Comparison of ENCODE assay signal across 19 cellular contexts in genomic region chr9:2335260-2335659, GRCh38.
DNase-seq lines count a peak whose midpoint lies in the region; ATAC-seq and TF ChIP-seq lines count a peak whose summit lies in the region.
"Had no signal": no experiment of that assay in that cellular context is flagged by ENCODE, and none has a peak within 500 bp of the region (broad histone marks: within the 10 kb centered on the region; RNA-seq: fewer than 3 reads in every experiment).

No MANE protein-coding gene starts in this region.

- intact Hi-C loops in left ventricle myocardium superior (cut with micrococcal nuclease) = no loop called here
- intact Hi-C loops in activated CD4-positive, alpha-beta memory T cell treated with anti-CD3 and anti-CD28 coated beads for 36 hours (cut with micrococcal nuclease) = no loop called here

- no peak overlapping the region for H3K27ac ChIP-seq in Karpas-422 (ENCODE audit: low read length)
- H3K27ac ChIP-seq in neuronal stem cell (replicated peaks; ENCODE audit: low read length) = no peak overlapping the region
- H3K27ac ChIP-seq: HL-60, SJSA1 had no signal

- no peak overlapping the region for H2AK5ac ChIP-seq in neuronal stem cell (ENCODE audit: low read depth, low read length)

- CTCF ChIA-PET in activated CD4-positive, alpha-beta memory T cell treated with anti-CD3 and anti-CD28 coated beads for 36 hours (lab: Charles Lee) = no interaction called here

- no peak overlapping the region for H2BK15ac ChIP-seq in neuronal stem cell (ENCODE audit: low read length)

- no peaks in the 10 kb centered on the region for H3K27me3 Mint-ChIP-seq in activated CD4-positive, alpha-beta memory T cell treated with anti-CD3 and anti-CD28 coated beads for 36 hours

- no peak overlapping the region for H3K9ac ChIP-seq in Karpas-422 (ENCODE audit: low read length)
- H3K9ac ChIP-seq in neuronal stem cell (ENCODE audit: low read depth, low read length, poor library complexity) = no peak overlapping the region

- H3K27ac Mint-ChIP-seq in activated CD4-positive, alpha-beta memory T cell treated with anti-CD3 and anti-CD28 coated beads for 36 hours = no peak overlapping the region
- H3K27ac Mint-ChIP-seq: CD8-positive, alpha-beta T cell had no signal

- no peak overlapping the region for H3K18ac ChIP-seq in neuronal stem cell (ENCODE audit: low read length)

- H3K4me2 ChIP-seq in Karpas-422 (ENCODE audit: low read depth, low read length, poor library complexity, severe bottlenecking) (no peak overlapping the region), neuronal stem cell (ENCODE audit: insufficient read depth, low read length, poor library complexity, severe bottlenecking) (no peak overlapping the region)

- H3K14ac ChIP-seq in neuronal stem cell (ENCODE audit: low read length) = no peak overlapping the region

- H3K79me1 ChIP-seq in neuronal stem cell (ENCODE audit: low read depth, low read length) = no peaks in the 10 kb centered on the region

- ATAC-seq in SK-N-SH treated with all-trans-retinoic acid at 6 μM for 48 hours (no peak), left ventricle myocardium superior (peak; percentile 36)
- ATAC-seq: CD8-positive, alpha-beta T cell; PC-3 had no signal

- H2BK12ac ChIP-seq in neuronal stem cell (ENCODE audit: low read length) = no peak overlapping the region

- no peak overlapping the region for H4K91ac ChIP-seq in neuronal stem cell (ENCODE audit: low read depth, low read length, poor library complexity)

- no peak overlapping the region for H3K4ac ChIP-seq in neuronal stem cell (ENCODE audit: low read length)

- no peak overlapping the region for H2BK120ac ChIP-seq in neuronal stem cell (ENCODE audit: low read depth, low read length)

- H3K9me3 Mint-ChIP-seq in activated CD4-positive, alpha-beta memory T cell treated with anti-CD3 and anti-CD28 coated beads for 36 hours = no peaks in the 10 kb centered on the region
- H3K9me3 Mint-ChIP-seq: CD8-positive, alpha-beta T cell had no signal

- no CpG with 5 or more reads among the region's 4 CpGs for WGBS in neuronal stem cell (ENCODE audit: extremely low coverage in 2 of 2, insufficient read length in 2 of 2, insufficient replicate concordance in 1 of 2), 2 donors

- no peaks in the 10 kb centered on the region for H4K20me1 ChIP-seq in Karpas-422 (ENCODE audit: insufficient read depth, low read depth, low read length)

- no peaks in the 10 kb centered on the region for H3K9me2 ChIP-seq in Karpas-422 (replicated peaks; ENCODE audit: insufficient read depth, low read length)

- H3K79me2 ChIP-seq in Karpas-422 (ENCODE audit: low read length) = no peaks in the 10 kb centered on the region

- H4K8ac ChIP-seq in neuronal stem cell (ENCODE audit: low read depth, low read length) = no peak overlapping the region

- H3K36me3 Mint-ChIP-seq in activated CD4-positive, alpha-beta memory T cell treated with anti-CD3 and anti-CD28 coated beads for 36 hours = no peaks in the 10 kb centered on the region
- H3K36me3 Mint-ChIP-seq: CD8-positive, alpha-beta T cell had no signal

- H3K36me3 ChIP-seq in Karpas-422 (ENCODE audit: insufficient read depth, low read length) (no peaks in the 10 kb centered on the region), neuronal stem cell (replicated peaks in 1 of 2; ENCODE audit: control insufficient read depth in 2 of 2, insufficient read depth in 2 of 2, low read length in 2 of 2) (no peaks in the 10 kb centered on the region)
- H3K36me3 ChIP-seq: SJSA1 had no signal

- no peaks in the 10 kb centered on the region for H3K9me3 ChIP-seq in Karpas-422 (ENCODE audit: low read length)
- H3K9me3 ChIP-seq in neuronal stem cell (replicated peaks in 1 of 2; ENCODE audit: control insufficient read depth in 2 of 2, insufficient read depth in 1 of 2, low read depth in 1 of 2, low read length in 2 of 2) = no peaks in the 10 kb centered on the region
- H3K9me3 ChIP-seq: Caco-2, SJSA1 had no signal

- H3K4me3 ChIP-seq in Karpas-422 (ENCODE audit: low read length) (no peak overlapping the region), neuronal stem cell (ENCODE audit: low read length in 2 of 2) (no peak overlapping the region)
- H3K4me3 ChIP-seq: GM12878, SJSA1 had no signal

- no peak overlapping the region for H3K4me3 Mint-ChIP-seq in activated CD4-positive, alpha-beta memory T cell treated with anti-CD3 and anti-CD28 coated beads for 36 hours
- H3K4me3 Mint-ChIP-seq: CD8-positive, alpha-beta T cell had no signal

- H3K4me1 ChIP-seq in Karpas-422 (ENCODE audit: low read length) (peaks cover 33% of the 10 kb centered on the region), neuronal stem cell (ENCODE audit: control insufficient read depth in 2 of 2, insufficient read depth in 1 of 2, low read depth in 1 of 2, low read length in 2 of 2) (peaks cover 2 to 6% of the 10 kb centered on the region in 2 donors)
- H3K4me1 ChIP-seq: Caco-2, SJSA1 had no signal

- no peak overlapping the region for H2BK5ac ChIP-seq in neuronal stem cell (ENCODE audit: low read length)

- H3K4me1 Mint-ChIP-seq in activated CD4-positive, alpha-beta memory T cell treated with anti-CD3 and anti-CD28 coated beads for 36 hours (ENCODE audit: low read depth) = no peaks in the 10 kb centered on the region

- POLR2A ChIA-PET in activated CD4-positive, alpha-beta memory T cell treated with anti-CD3 and anti-CD28 coated beads for 36 hours (lab: Charles Lee) = no interaction called here

- H3K23ac ChIP-seq in neuronal stem cell (ENCODE audit: low read depth, low read length, poor library complexity) = no peak overlapping the region

- DNase-seq in Karpas-422 = no peak
- DNase-seq in left ventricle myocardium superior = no peak
- DNase-seq in neuronal stem cell (ENCODE audit: low spot score) = no peak
- DNase-seq in OCI-M2 (lab: John Stamatoyannopoulos, UW; ENCODE audit: unreplicated experiment) = no peak
- DNase-seq in dedifferentiated amniotic fluid mesenchymal stem cell (ENCODE audit: extremely low spot score) = no peak
- no peak for DNase-seq in activated CD4-positive, alpha-beta memory T cell treated with anti-CD3 and anti-CD28 coated beads for 36 hours
- DNase-seq: C1 segment of cervical spinal cord; Caco-2; CD8-positive, alpha-beta T cell; GDM1; GOT3; Kasumi-1; NCI-H2029; NCI-H524 treated with DMSO at 0.1 percent for 48 hours; PC-3 had no signal

- H2AFZ ChIP-seq in Karpas-422 (ENCODE audit: low read length) = peak overlapping the region; percentile 23; the same call in 1 of the 2 replicates
- H2AFZ ChIP-seq in neuronal stem cell (ENCODE audit: low read length) = peak overlapping the region; percentile 0

- H3K27me3 ChIP-seq in Karpas-422 (ENCODE audit: low read length) = no peaks in the 10 kb centered on the region
- no peaks in the 10 kb centered on the region for H3K27me3 ChIP-seq in neuronal stem cell (ENCODE audit: control insufficient read depth in 3 of 3, insufficient read depth in 3 of 3, low read depth in 1 of 3, low read length in 3 of 3)
- H3K27me3 ChIP-seq: SJSA1 had no signal

TF ChIP-seq in SK-N-SH treated with all-trans-retinoic acid at 6 μM for 48 hours, 23 proteins besides CTCF, POLR2A, EP300 and RAD21:
- no peak for TF ChIP-seq CSDC2 (CRISPR knock-in tag; IDR thresholded peaks at IDR 0.05)
- TF ChIP-seq ZNF565 (CRISPR knock-in tag; conservative IDR thresholded peaks at IDR 0.05; ENCODE audit: low read depth) = no peak
- TF ChIP-seq ZNF70 (CRISPR knock-in tag; IDR thresholded peaks at IDR 0.05) = peak; percentile 84
